10 cellular contexts compared by ENCODE assay signal in the genomic region with DNA sequence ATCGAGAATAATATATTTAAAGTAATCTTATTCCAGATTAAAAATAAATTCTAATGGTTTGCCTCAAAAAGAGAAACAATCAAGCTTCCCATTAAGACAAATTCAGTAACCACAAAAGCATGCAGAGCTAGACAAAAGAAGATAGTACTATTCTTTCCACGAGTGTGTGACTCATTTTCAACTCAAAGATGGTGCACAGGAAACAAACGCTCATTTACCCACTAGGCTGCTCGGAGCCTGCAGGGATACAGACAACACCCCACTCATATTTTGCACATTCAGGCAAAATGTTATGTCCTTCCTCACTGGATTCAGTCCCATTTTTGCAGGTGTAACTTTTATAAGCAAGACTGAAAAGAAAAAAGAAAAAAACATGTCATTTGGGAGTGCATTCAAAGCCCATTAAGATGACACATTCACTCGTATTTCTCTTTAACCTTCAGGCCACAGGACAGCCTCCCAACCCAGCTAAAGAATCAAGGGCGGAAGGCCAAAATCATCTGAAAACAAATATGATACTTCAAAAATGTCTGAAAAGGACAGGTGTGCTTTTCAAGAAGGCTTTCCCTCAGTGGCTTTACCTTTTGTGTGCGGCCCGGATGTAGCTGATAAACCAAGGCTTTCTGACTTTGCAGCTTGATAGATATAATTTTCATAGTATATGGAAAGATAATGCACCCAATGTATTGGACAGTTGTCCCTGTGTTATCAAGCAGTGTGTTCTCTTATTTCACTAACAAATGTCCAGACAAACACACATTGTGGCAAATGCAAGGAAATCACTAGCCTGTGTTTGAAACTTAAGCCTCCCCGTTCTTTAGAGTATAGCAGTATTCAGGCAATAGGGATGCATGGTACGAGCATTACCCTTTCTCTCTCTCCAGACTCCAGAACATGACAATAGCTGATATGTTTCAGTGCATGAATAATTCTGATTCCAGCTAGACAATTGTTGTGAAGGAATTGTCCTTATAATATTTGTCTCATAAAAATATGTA.
A peak's percentile ranks its signal among the peaks of the same experiment; 100 is the strongest.
DNase-seq lines count a peak whose midpoint lies in the region; ATAC-seq and TF ChIP-seq lines count a peak whose summit lies in the region.
"Had no signal": no experiment of that assay in that cellular context is flagged by ENCODE, and none has a peak within 500 bp of the region (broad histone marks: within the 10 kb centered on the region; RNA-seq: fewer than 3 reads in every experiment).

No MANE protein-coding gene starts in this region.

- no peaks in the 10 kb centered on the region for H3K27me3 ChIP-seq in colonic mucosa
- H3K27me3 ChIP-seq: adrenal gland had no signal

- no peak overlapping the region for H3K4me3 ChIP-seq in colonic mucosa
- H3K4me3 ChIP-seq: adrenal gland, skin epidermis had no signal

- no peak overlapping the region for H3K9ac ChIP-seq in colonic mucosa (ENCODE audit: low read depth in 2 of 2, low read length in 2 of 2)

- ATAC-seq in stimulated activated effector memory CD8-positive, alpha-beta T cell treated with anti-CD3 and anti-CD28 coated beads, Interleukin-12 subunit alpha, Interleukin-12 subunit beta, amount 100 ng/mL, for 72 hours, result peak; percentile 77

- peak; percentile 3 to 7 for DNase-seq in activated CD4-positive, alpha-beta T cell treated with anti-CD3 and anti-CD28 coated beads for 4 hours
- no peak for DNase-seq in activated CD4-positive, alpha-beta T cell treated with anti-CD3 and anti-CD28 coated beads, Interleukin-2, amount 50 U/mL, for 4 hours
- DNase-seq in OCI-M1 (lab: John Stamatoyannopoulos, UW) (peak; percentile 47), epidermal melanocyte (ENCODE audit: insufficient read length, low spot score) (peak; percentile 24), SIG-M5 (lab: John Stamatoyannopoulos, UW) (no peak), colonic mucosa (no peak), NCI-H774 (lab: John Stamatoyannopoulos, UW) (no peak)
- DNase-seq in stimulated activated effector memory CD8-positive, alpha-beta T cell treated with anti-CD3 and anti-CD28 coated beads, Interleukin-12 subunit alpha, Interleukin-12 subunit beta, amount 100 ng/mL, for 72 hours (ENCODE audit: low spot score in 2 of 2), result no peak

- no peaks in the 10 kb centered on the region for H3K4me1 ChIP-seq in colonic mucosa

- H3K4me1 Mint-ChIP-seq in stimulated activated effector memory CD8-positive, alpha-beta T cell treated with anti-CD3 and anti-CD28 coated beads, Interleukin-12 subunit alpha, Interleukin-12 subunit beta, amount 100 ng/mL, for 72 hours, result peaks cover 22% of the 10 kb centered on the region

- no peaks in the 10 kb centered on the region for H3K36me3 Mint-ChIP-seq in stimulated activated effector memory CD8-positive, alpha-beta T cell treated with anti-CD3 and anti-CD28 coated beads, Interleukin-12 subunit alpha, Interleukin-12 subunit beta, amount 100 ng/mL, for 72 hours

- no peaks in the 10 kb centered on the region for H3K9me3 Mint-ChIP-seq in stimulated activated effector memory CD8-positive, alpha-beta T cell treated with anti-CD3 and anti-CD28 coated beads, Interleukin-12 subunit alpha, Interleukin-12 subunit beta, amount 100 ng/mL, for 72 hours

- intact Hi-C loops in colonic mucosa (cut with DNase I), result no loop called here

- TF ChIP-seq CTCF in colonic mucosa (IDR thresholded peaks at IDR 0.05), result no peak

- H3K27ac ChIP-seq in colonic mucosa, result no peak overlapping the region

- no peaks in the 10 kb centered on the region for H3K9me3 ChIP-seq in colonic mucosa
- H3K9me3 ChIP-seq: adrenal gland had no signal

- no peak overlapping the region for H3K27ac Mint-ChIP-seq in stimulated activated effector memory CD8-positive, alpha-beta T cell treated with anti-CD3 and anti-CD28 coated beads, Interleukin-12 subunit alpha, Interleukin-12 subunit beta, amount 100 ng/mL, for 72 hours

- no peak overlapping the region for H3K4me3 Mint-ChIP-seq in stimulated activated effector memory CD8-positive, alpha-beta T cell treated with anti-CD3 and anti-CD28 coated beads, Interleukin-12 subunit alpha, Interleukin-12 subunit beta, amount 100 ng/mL, for 72 hours

- no peaks in the 10 kb centered on the region for H3K36me3 ChIP-seq in colonic mucosa
- H3K36me3 ChIP-seq: adrenal gland had no signal

Comparison
In these comparisons a context has a peak if more than half of its experiments do, and no peak if none do; other contexts are left out.
1. DNase-seq: peak in activated CD4-positive, alpha-beta T cell treated with anti-CD3 and anti-CD28 coated beads for 4 hours (2 of 2), OCI-M1 (single experiment) and epidermal melanocyte (single experiment); none in activated CD4-positive, alpha-beta T cell treated with anti-CD3 and anti-CD28 coated beads, Interleukin-2, amount 50 U/mL, for 4 hours (0 of 2), stimulated activated effector memory CD8-positive, alpha-beta T cell treated with anti-CD3 and anti-CD28 coated beads, Interleukin-12 subunit alpha, Interleukin-12 subunit beta, amount 100 ng/mL, for 72 hours (0 of 2), SIG-M5 (single experiment), colonic mucosa (single experiment) and NCI-H774 (single experiment).